Comparison of ENCODE assay signal across 35 cellular contexts in the genomic region with DNA sequence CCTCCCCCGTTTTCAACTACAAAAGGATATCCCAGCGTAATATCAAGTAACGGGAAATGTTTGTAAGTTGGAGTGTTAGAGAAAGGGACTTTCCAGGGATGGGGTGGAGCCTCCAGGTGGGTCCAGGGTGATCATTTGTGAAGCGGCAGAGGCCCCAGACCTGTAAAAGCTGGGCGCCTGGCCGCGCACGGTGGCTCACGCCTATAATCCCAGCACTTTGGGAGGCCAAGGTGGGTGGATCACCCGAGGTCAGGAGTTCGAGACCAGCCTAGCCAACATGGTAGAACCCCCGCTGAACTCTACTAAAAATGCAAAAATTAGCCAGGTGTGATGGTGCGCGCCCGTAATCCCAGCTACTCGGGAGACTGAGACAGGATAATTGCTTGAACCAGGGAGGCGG. TPM values are rescaled to one million over a fixed set of nuclear protein-coding genes. Genes with fewer than 3 reads are reported as not detected.
"Had no signal": no experiment of that assay in that cellular context is flagged by ENCODE, and none has a peak within 500 bp of the region (broad histone marks: within the 10 kb centered on the region; RNA-seq: fewer than 3 reads in every experiment).

No MANE protein-coding gene starts in this region.

- H3K36me3 ChIP-seq: ascending aorta, cardiac muscle cell, gastrocnemius medialis, neutrophil, sigmoid colon, stomach, tibial artery, WERI-Rb-1 had no signal

- H3K9me3 ChIP-seq: ascending aorta, gastrocnemius medialis, neutrophil, sigmoid colon, stomach, tibial artery had no signal

- H3K4me1 ChIP-seq: ascending aorta, gastrocnemius medialis, sigmoid colon, stomach, tibial artery had no signal

- H3K9me3 Mint-ChIP-seq: activated CD4-positive, alpha-beta T cell treated with anti-CD3 and anti-CD28 coated beads, Interleukin-2, amount 10 ng/mL, durations not matched to agents 7 days and 5 days; activated naive CD4-positive, alpha-beta T cell treated with anti-CD3 and anti-CD28 coated beads, Interleukin-2, amount 10 ng/mL, durations not matched to agents 7 days and 5 days had no signal

- H3K36me3 Mint-ChIP-seq: activated naive CD4-positive, alpha-beta T cell treated with anti-CD3 and anti-CD28 coated beads, Interleukin-2, amount 10 ng/mL, durations not matched to agents 7 days and 5 days; activated naive CD8-positive, alpha-beta T cell treated with anti-CD3 and anti-CD28 coated beads, Interleukin-2, amount 10 ng/mL, durations not matched to agents 7 days and 5 days; brain; memory B cell; natural killer cell had no signal

- FAIRE-seq: islet of Langerhans, small intestine had no signal

- H3K4me3 Mint-ChIP-seq: activated CD4-positive, alpha-beta memory T cell treated with anti-CD3 and anti-CD28 coated beads, Interleukin-2, amount 10 ng/mL, durations not matched to agents 7 days and 5 days; activated CD4-positive, alpha-beta T cell treated with anti-CD3 and anti-CD28 coated beads, Interleukin-2, amount 10 ng/mL, durations not matched to agents 7 days and 5 days; activated naive CD4-positive, alpha-beta T cell treated with anti-CD3 and anti-CD28 coated beads, Interleukin-2, amount 10 ng/mL, durations not matched to agents 7 days and 5 days; activated naive CD8-positive, alpha-beta T cell treated with anti-CD3 and anti-CD28 coated beads, Interleukin-2, amount 10 ng/mL, durations not matched to agents 7 days and 5 days; activated T-cell treated with anti-CD3 and anti-CD28 coated beads, Interleukin-2, amount 50 U/mL, for 24 hours; brain; memory B cell; natural killer cell; stimulated activated naive B cell treated with anti-CD40 and anti-IgM and Interleukin-4, amounts not matched to agents 10 μg/mL and 1 μg/mL and 100 μg/mL, for 72 hours; T-helper 17 cell had no signal

- H3K4me3 ChIP-seq: ascending aorta, cardiac muscle cell, coronary artery, dorsolateral prefrontal cortex, gastrocnemius medialis, sigmoid colon, stomach, tibial artery had no signal

- H3K4me1 Mint-ChIP-seq: activated CD4-positive, alpha-beta memory T cell treated with anti-CD3 and anti-CD28 coated beads, Interleukin-2, amount 10 ng/mL, durations not matched to agents 7 days and 5 days; activated CD4-positive, alpha-beta T cell treated with anti-CD3 and anti-CD28 coated beads, Interleukin-2, amount 10 ng/mL, durations not matched to agents 7 days and 5 days; activated naive CD4-positive, alpha-beta T cell treated with anti-CD3 and anti-CD28 coated beads, Interleukin-2, amount 10 ng/mL, durations not matched to agents 7 days and 5 days; activated naive CD8-positive, alpha-beta T cell treated with anti-CD3 and anti-CD28 coated beads, Interleukin-2, amount 10 ng/mL, durations not matched to agents 7 days and 5 days; memory B cell; natural killer cell; stimulated activated naive B cell treated with anti-CD40 and anti-IgM and Interleukin-4, amounts not matched to agents 10 μg/mL and 1 μg/mL and 100 μg/mL, for 72 hours; T-helper 17 cell had no signal

- H3K27ac ChIP-seq: ascending aorta, cardiac muscle cell, coronary artery, dorsolateral prefrontal cortex, gastrocnemius medialis, neutrophil, sigmoid colon, stomach, tibial artery, WERI-Rb-1 had no signal

- H3K27ac Mint-ChIP-seq: activated CD4-positive, alpha-beta memory T cell treated with anti-CD3 and anti-CD28 coated beads, Interleukin-2, amount 10 ng/mL, durations not matched to agents 7 days and 5 days; activated CD4-positive, alpha-beta T cell treated with anti-CD3 and anti-CD28 coated beads, Interleukin-2, amount 10 ng/mL, durations not matched to agents 7 days and 5 days; activated naive CD4-positive, alpha-beta T cell treated with anti-CD3 and anti-CD28 coated beads, Interleukin-2, amount 10 ng/mL, durations not matched to agents 7 days and 5 days; activated naive CD8-positive, alpha-beta T cell treated with anti-CD3 and anti-CD28 coated beads, Interleukin-2, amount 10 ng/mL, durations not matched to agents 7 days and 5 days; activated T-cell treated with anti-CD3 and anti-CD28 coated beads, Interleukin-2, amount 50 U/mL, for 24 hours; memory B cell; natural killer cell; stimulated activated naive B cell treated with anti-CD40 and anti-IgM and Interleukin-4, amounts not matched to agents 10 μg/mL and 1 μg/mL and 100 μg/mL, for 72 hours; T-helper 17 cell had no signal

- ATAC-seq: gastrocnemius medialis; natural killer cell; stimulated activated naive B cell treated with anti-CD40 and anti-IgM and Interleukin-4, amounts not matched to agents 10 μg/mL and 1 μg/mL and 100 μg/mL, for 72 hours; T-helper 17 cell had no signal

- H3K27me3 ChIP-seq: ascending aorta, cardiac muscle cell, gastrocnemius medialis, sigmoid colon had no signal

- DNase-seq: activated CD4-positive, alpha-beta memory T cell treated with anti-CD3 and anti-CD28 coated beads, Interleukin-2, amount 10 ng/mL, durations not matched to agents 7 days and 5 days; activated CD4-positive, alpha-beta T cell treated with anti-CD3 and anti-CD28 coated beads for 1 hour; activated CD4-positive, alpha-beta T cell treated with anti-CD3 and anti-CD28 coated beads, Interleukin-2, amount 10 ng/mL, durations not matched to agents 7 days and 5 days; activated CD8-positive, alpha-beta memory T cell treated with anti-CD3 and anti-CD28 coated beads, Interleukin-2, amount 50 U/mL, for 48 hours; activated gamma-delta T cell; activated naive CD4-positive, alpha-beta T cell treated with anti-CD3 and anti-CD28 coated beads, Interleukin-2, amount 10 ng/mL, durations not matched to agents 7 days and 5 days; activated naive CD8-positive, alpha-beta T cell treated with anti-CD3 and anti-CD28 coated beads, Interleukin-2, amount 10 ng/mL, durations not matched to agents 7 days and 5 days; activated T-cell treated with anti-CD3 and anti-CD28 coated beads, Interleukin-2, amount 50 U/mL, for 24 hours; dorsolateral prefrontal cortex; effector memory CD4-positive, alpha-beta T cell; gastrocnemius medialis; glutamatergic neuron; natural killer cell; sigmoid colon; small intestine; stimulated activated CD4-positive, alpha-beta T cell treated with anti-CD3 and anti-CD28 coated beads, Interleukin-4, amount 100 ng/mL, for 4 hours; stimulated activated CD8-positive, alpha-beta memory T cell treated with anti-CD3 and anti-CD28 coated beads, Interleukin-4, amount 100 ng/mL, for 48 hours; stimulated activated naive B cell treated with anti-CD40 and anti-IgM and Interleukin-4, amounts not matched to agents 10 μg/mL and 1 μg/mL and 100 μg/mL, for 72 hours; stomach; SW 1271; T-helper 17 cell; T1000; tibial artery; WERI-Rb-1 had no signal

RNA-seq across cellular contexts. Expression of a gene that starts 35.2 kb away (rescaled TPM):
- total RNA-seq: ascending aorta had no signal

RNA-seq across cellular contexts. Expression of a gene that starts 55.0 kb away (rescaled TPM):
- total RNA-seq: activated CD4-positive, alpha-beta memory T cell treated with anti-CD3 and anti-CD28 coated beads, Interleukin-2, amount 10 ng/mL, durations not matched to agents 7 days and 5 days; activated CD4-positive, alpha-beta T cell treated with anti-CD3 and anti-CD28 coated beads, Interleukin-2, amount 10 ng/mL, durations not matched to agents 7 days and 5 days; activated naive CD8-positive, alpha-beta T cell treated with anti-CD3 and anti-CD28 coated beads, Interleukin-2, amount 10 ng/mL, durations not matched to agents 7 days and 5 days; ascending aorta; cardiac muscle cell; epithelial cell of proximal tubule; gastrocnemius medialis; mononuclear cell; natural killer cell; osteocyte; posterior vena cava; sigmoid colon; T-helper 17 cell had no signal
- polyA plus RNA-seq: cardiac muscle cell, sigmoid colon had no signal
